In the genomic region with DNA sequence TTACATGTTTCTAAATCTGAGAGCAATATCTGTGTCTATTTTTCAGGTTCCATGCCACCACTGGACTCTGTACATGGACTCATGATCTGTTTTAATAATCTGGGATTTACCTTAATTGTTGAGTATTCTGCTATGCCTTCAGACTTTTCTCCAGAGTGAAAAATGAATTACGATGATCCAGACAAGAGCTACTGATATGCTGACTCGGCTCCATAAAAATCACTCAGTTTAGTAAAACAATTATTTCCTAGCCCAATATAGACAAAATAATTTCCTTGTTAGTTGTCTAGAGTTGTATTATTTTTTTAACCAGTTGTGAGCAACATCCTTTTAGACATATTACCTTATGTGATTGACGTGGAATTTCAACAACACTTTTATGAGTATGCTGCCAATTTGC, we compare ENCODE assay signal across 2 cellular contexts.
TF ChIP-seq lines count a peak whose summit lies in the region.

No MANE protein-coding gene starts in this region.

TF ChIP-seq in HepG2, 621 proteins besides CTCF, POLR2A, EP300 and RAD21:
- TF ChIP-seq CHD4 (IDR thresholded peaks at IDR 0.05; ENCODE audit: borderline replicate concordance, low read length): no peak
- 0 out of 2 replicates have a peak, but pooled peaks have one; percentile 28 for TF ChIP-seq MAFF (IDR thresholded peaks at IDR 0.05; ENCODE audit: low read depth, low read length)
- TF ChIP-seq ZFY (CRISPR knock-in tag; IDR thresholded peaks at IDR 0.05): no peak
- no peak for TF ChIP-seq THAP11 (CRISPR knock-in tag; IDR thresholded peaks at IDR 0.05)
- peak; percentile 27 to 61; a peak in 3 of 4 replicates for TF ChIP-seq MAFK (conservative IDR thresholded peaks at IDR 0.05 in 1 of 2, IDR thresholded peaks at IDR 0.05 in 1 of 2; ENCODE audit: low read length in 2 of 2)

TF ChIP-seq in IMR-90, 13 proteins besides CTCF, POLR2A, EP300 and RAD21:
- TF ChIP-seq SMC3 (IDR thresholded peaks at IDR 0.05; ENCODE audit: low read depth, low read length): no peak
- TF ChIP-seq MAFK (IDR thresholded peaks at IDR 0.05; ENCODE audit: low read depth, low read length): peak; percentile 56
- TF ChIP-seq NFE2L2 (IDR thresholded peaks at IDR 0.05; ENCODE audit: low read depth, low read length): no peak
- TF ChIP-seq CHD1 (IDR thresholded peaks at IDR 0.05; ENCODE audit: low read depth, low read length): no peak
- TF ChIP-seq, protein P1, sequence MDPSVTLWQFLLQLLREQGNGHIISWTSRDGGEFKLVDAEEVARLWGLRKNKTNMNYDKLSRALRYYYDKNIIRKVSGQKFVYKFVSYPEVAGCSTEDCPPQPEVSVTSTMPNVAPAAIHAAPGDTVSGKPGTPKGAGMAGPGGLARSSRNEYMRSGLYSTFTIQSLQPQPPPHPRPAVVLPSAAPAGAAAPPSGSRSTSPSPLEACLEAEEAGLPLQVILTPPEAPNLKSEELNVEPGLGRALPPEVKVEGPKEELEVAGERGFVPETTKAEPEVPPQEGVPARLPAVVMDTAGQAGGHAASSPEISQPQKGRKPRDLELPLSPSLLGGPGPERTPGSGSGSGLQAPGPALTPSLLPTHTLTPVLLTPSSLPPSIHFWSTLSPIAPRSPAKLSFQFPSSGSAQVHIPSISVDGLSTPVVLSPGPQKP (IDR thresholded peaks at IDR 0.05; ENCODE audit: borderline replicate concordance, low read depth, low read length): no peak
- no peak for TF ChIP-seq CEBPB (IDR thresholded peaks at IDR 0.05; ENCODE audit: low read depth, low read length)
